ENCODE assay signal across 11 cellular contexts in genomic region chr2:42878581-42878980, GRCh38.
DNase-seq lines count a peak whose midpoint lies in the region; ATAC-seq and TF ChIP-seq lines count a peak whose summit lies in the region.
"Had no signal": no experiment of that assay in that cellular context is flagged by ENCODE, and none has a peak within 500 bp of the region (broad histone marks: within the 10 kb centered on the region; RNA-seq: fewer than 3 reads in every experiment).

No MANE protein-coding gene starts in this region.

- 40% methylated on average over 4 of the region's 4 CpGs for WGBS in mammary epithelial cell (ENCODE audit: low coverage, missing lambda C conversion rate)

- H3K4me1 ChIP-seq in breast epithelium (peaks cover 17 to 21% of the 10 kb centered on the region in 2 donors), mammary epithelial cell (ENCODE audit: insufficient read depth, low read length) (peaks cover 40% of the 10 kb centered on the region), subcutaneous abdominal adipose tissue (ENCODE audit: control insufficient read depth in 5 of 5, insufficient read depth in 5 of 5, low read length in 5 of 5) (peaks cover 27 to 85% (median 69%) of the 10 kb centered on the region in 5 donors)

- in situ Hi-C loops in mammary epithelial cell (cut with MboI; ENCODE audit: low sequenced_read_pairs in 2 of 2), result no loop called here
- in situ Hi-C loops in ACHN (cut with HindIII; ENCODE audit: low pct_ligation_motif_present, low pct_unique_long_range_greater_than_20kb, low sequenced_read_pairs), result no loop called here

- H3K27me3 Mint-ChIP-seq in MCF 10A (ENCODE audit: insufficient read depth, unreplicated experiment), result no peaks in the 10 kb centered on the region

- H3K4me3 Mint-ChIP-seq in MCF 10A (ENCODE audit: unreplicated experiment), result no peak overlapping the region

- no peaks in the 10 kb centered on the region for H3K27me3 ChIP-seq in breast epithelium
- H3K27me3 ChIP-seq in mammary epithelial cell (ENCODE audit: insufficient read depth, low read length), result no peaks in the 10 kb centered on the region
- H3K27me3 ChIP-seq in subcutaneous abdominal adipose tissue (ENCODE audit: control insufficient read depth in 5 of 5, insufficient read depth in 4 of 5, low read length in 5 of 5), result no peaks in the 10 kb centered on the region
- H3K27me3 ChIP-seq: BE2C, left lung had no signal

- dilution Hi-C loops in mammary epithelial cell (cut with HindIII; ENCODE audit: low sequenced_read_pairs), result no loop called here

- H4K20me1 ChIP-seq in mammary epithelial cell (ENCODE audit: insufficient read depth, low read length), result no peaks in the 10 kb centered on the region

- CTCF ChIA-PET in MCF 10A (lab: Yijun Ruan, JAX) (interaction anchor here (1.9 kb wide), 1 partner anchor 19 kb away, joined by 5 read pairs; no protein-coding TSS in a partner anchor), mammary epithelial cell (lab: Charles Lee; ENCODE audit: low non-redundant PET) (no interaction called here)

- H3K9me3 ChIP-seq in breast epithelium, result no peaks in the 10 kb centered on the region
- no peaks in the 10 kb centered on the region for H3K9me3 ChIP-seq in mammary epithelial cell (replicated peaks; ENCODE audit: insufficient read depth, low read length)
- no peaks in the 10 kb centered on the region for H3K9me3 ChIP-seq in subcutaneous abdominal adipose tissue (ENCODE audit: control insufficient read depth in 5 of 5, low read length in 5 of 5)
- H3K9me3 ChIP-seq: BE2C, left lung had no signal

- TF ChIP-seq CTCF in breast epithelium (IDR thresholded peaks at IDR 0.05) (no peak), MCF 10A (IDR thresholded peaks at IDR 0.05; ENCODE audit: unreplicated experiment) (no peak), mammary epithelial cell (conservative IDR thresholded peaks at IDR 0.05 in 1 of 2, IDR thresholded peaks at IDR 0.05 in 1 of 2; ENCODE audit: extremely low read depth in 1 of 2, insufficient read depth in 1 of 2, low read depth in 1 of 2, low read length in 2 of 2) (no peak)

- no peaks in the 10 kb centered on the region for H3K79me2 ChIP-seq in mammary epithelial cell (ENCODE audit: insufficient read depth, low read length)

- no peak for TF ChIP-seq POLR2A in breast epithelium (IDR thresholded peaks at IDR 0.05)

- peak overlapping the region; percentile 18 for H2AFZ ChIP-seq in mammary epithelial cell (ENCODE audit: low read depth, low read length)

- no peaks in the 10 kb centered on the region for H3K9me3 Mint-ChIP-seq in MCF 10A (ENCODE audit: unreplicated experiment)

- H3K4me3 ChIP-seq in breast epithelium (no peak overlapping the region), mammary epithelial cell (replicated peaks in 1 of 3; ENCODE audit: insufficient read depth in 1 of 3, low read depth in 2 of 3, low read length in 3 of 3) (no peak overlapping the region), subcutaneous abdominal adipose tissue (ENCODE audit: low read depth in 1 of 5, low read length in 5 of 5) (no peak overlapping the region)
- H3K4me3 ChIP-seq: left lung, smooth muscle cell had no signal

- H3K36me3 Mint-ChIP-seq in MCF 10A (ENCODE audit: insufficient read depth, unreplicated experiment), result no peaks in the 10 kb centered on the region

- POLR2A ChIA-PET in MCF 10A (lab: Yijun Ruan, JAX), result no interaction called here

- BruUV-seq in MCF 10A (replicated peaks; lab: Mats Ljungman, UMichigan) (no TSS peak), mammary epithelial cell (replicated peaks; lab: Mats Ljungman, UMichigan) (no TSS peak)

- H3K4me1 Mint-ChIP-seq in MCF 10A (ENCODE audit: insufficient read depth, unreplicated experiment), result peaks cover 8% of the 10 kb centered on the region

- H3K4me2 ChIP-seq in mammary epithelial cell (ENCODE audit: insufficient read depth, low read depth, low read length), result no peak overlapping the region
- H3K4me2 ChIP-seq: smooth muscle cell had no signal

- ATAC-seq in HG02973 (IDR thresholded peaks at IDR 0.05; ENCODE audit: unreplicated experiment) (peak; percentile 85), left lobe of liver (no peak)
- ATAC-seq: left lung had no signal

- DNase-seq in breast epithelium (ENCODE audit: low spot score in 2 of 2), result no peak
- DNase-seq in MCF 10A (ENCODE audit: unreplicated experiment), result no peak
- DNase-seq in mammary epithelial cell, result peak; percentile 56
- no peak for DNase-seq in ACHN
- DNase-seq in NOMO-1 treated with dmso at 0.1 percent for 144 hours (lab: John Stamatoyannopoulos, UW; ENCODE audit: unreplicated experiment), result no peak
- no peak for DNase-seq in left lobe of liver (ENCODE audit: low spot score)
- DNase-seq: BE2C, left lung had no signal

- peak overlapping the region; percentile 71 to 85 for H3K27ac ChIP-seq in breast epithelium
- no peak overlapping the region for H3K27ac ChIP-seq in mammary epithelial cell (ENCODE audit: insufficient read depth, low read depth, low read length)
- peak overlapping the region; percentile 61 for H3K27ac ChIP-seq in subcutaneous abdominal adipose tissue (ENCODE audit: low read depth, low read length)

- H3K36me3 ChIP-seq in breast epithelium (no peaks in the 10 kb centered on the region), mammary epithelial cell (ENCODE audit: insufficient read depth, low read length) (no peaks in the 10 kb centered on the region), subcutaneous abdominal adipose tissue (ENCODE audit: control insufficient read depth in 5 of 5, insufficient read depth in 5 of 5, low read length in 5 of 5) (no peaks in the 10 kb centered on the region)
- H3K36me3 ChIP-seq: BE2C, left lung had no signal

- no peak overlapping the region for H3K27ac Mint-ChIP-seq in MCF 10A (ENCODE audit: low read depth, unreplicated experiment)

- H3K9ac ChIP-seq in mammary epithelial cell (ENCODE audit: insufficient read depth, low read length), result no peak overlapping the region
- H3K9ac ChIP-seq in subcutaneous abdominal adipose tissue (ENCODE audit: low read length in 5 of 5), result peak overlapping the region in 1 of 5 donors; percentile 64

- intact Hi-C loops in breast epithelium (cut with DNase I; ENCODE audit: low total_unique reads) (loop anchor here (10.0 kb wide), 1 partner anchor 46 kb away; no protein-coding TSS in a partner anchor), MCF 10A (cut with micrococcal nuclease) (no loop called here), mammary epithelial cell (cut with micrococcal nuclease) (no loop called here)
